1 cellular context compared by ENCODE assay signal in the genomic region with DNA sequence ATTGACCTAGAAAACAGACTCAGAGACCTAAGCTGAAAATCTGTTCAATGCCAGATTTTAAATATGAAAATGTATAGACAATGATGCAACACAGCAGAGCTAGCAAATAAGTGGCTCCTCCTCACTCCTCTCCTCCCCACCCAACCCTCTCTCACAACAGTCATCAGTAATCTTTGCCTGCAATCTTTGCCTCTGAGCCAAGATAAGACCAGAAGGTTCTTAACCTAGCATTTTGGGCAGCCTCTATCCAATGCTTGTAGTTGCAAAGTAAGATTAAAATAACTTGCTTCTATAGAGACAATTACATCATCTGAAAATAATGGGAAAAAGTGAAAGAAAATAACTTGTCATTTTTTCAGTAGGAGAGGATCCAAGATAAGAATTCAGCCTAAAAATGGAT.
TF ChIP-seq lines count a peak whose summit lies in the region.

No MANE protein-coding gene starts in this region.

TF ChIP-seq in K562, 482 proteins besides CTCF, POLR2A, EP300 and RAD21 (continued from another document):
- TF ChIP-seq HES1 (IDR thresholded peaks at IDR 0.05; ENCODE audit: low read depth) (no peak), JUND (IDR thresholded peaks at IDR 0.05; ENCODE audit: borderline replicate concordance, low read depth, low read length) (peak; percentile 58; the same call in 1 of the 2 replicates), JUND (tag; IDR thresholded peaks at IDR 0.05; ENCODE audit: borderline replicate concordance, low read depth, low read length) (no peak; the same call in 2 of the 3 replicates), NR3C1 (CRISPR knock-in tag; IDR thresholded peaks at IDR 0.05) (no peak), SOX6 (IDR thresholded peaks at IDR 0.05) (0 out of 2 replicates have a peak, but pooled peaks have one; percentile 20), MAZ (CRISPR knock-in tag; conservative IDR thresholded peaks at IDR 0.05 in 1 of 2, IDR thresholded peaks at IDR 0.05 in 1 of 2) (peak; percentile 36 to 76; a peak in 2 of 4 replicates), ARID1B (IDR thresholded peaks at IDR 0.05) (peak; percentile 74), FOSL1 (tag; conservative IDR thresholded peaks at IDR 0.05) (peak; percentile 66), CTBP1 (IDR thresholded peaks at IDR 0.05; ENCODE audit: borderline replicate concordance) (peak; percentile 74), ATF7 (IDR thresholded peaks at IDR 0.05) (peak; percentile 78), SMARCA4 (IDR thresholded peaks at IDR 0.05) (peak; percentile 69; the same call in 1 of the 2 replicates), SMARCE1 (IDR thresholded peaks at IDR 0.05) (peak; percentile 46; the same call in 1 of the 2 replicates), ZEB2 (IDR thresholded peaks at IDR 0.05) (peak; percentile 55; the same call in 1 of the 2 replicates), CGGBP1 (CRISPR knock-in tag; IDR thresholded peaks at IDR 0.05) (no peak), CEBPG (CRISPR knock-in tag; IDR thresholded peaks at IDR 0.05) (0 out of 2 replicates have a peak, but pooled peaks have one; percentile 12), CEBPG (tag; conservative IDR thresholded peaks at IDR 0.05 in 1 of 2, IDR thresholded peaks at IDR 0.05 in 1 of 2) (peak; percentile 86 to 91), ZNF197 (CRISPR knock-in tag; IDR thresholded peaks at IDR 0.05; ENCODE audit: low read depth) (no peak), SMAD3 (CRISPR knock-in tag; conservative IDR thresholded peaks at IDR 0.05) (no peak), KDM2B (CRISPR knock-in tag; IDR thresholded peaks at IDR 0.05) (no peak), DPF2 (IDR thresholded peaks at IDR 0.05) (peak; percentile 69), RCOR1 (IDR thresholded peaks at IDR 0.05; ENCODE audit: borderline replicate concordance in 1 of 2, low read depth in 2 of 2, low read length in 2 of 2) (peak in 1 of 2 experiments; percentile 40; a peak in 1 of 4 replicates), BCLAF1 (IDR thresholded peaks at IDR 0.05; ENCODE audit: borderline replicate concordance in 1 of 2, control insufficient read depth in 1 of 2, low read depth in 2 of 2, low read length in 1 of 2) (no peak), CBX1 (IDR thresholded peaks at IDR 0.05; ENCODE audit: low read depth) (no peak)
- TF ChIP-seq, protein P1, sequence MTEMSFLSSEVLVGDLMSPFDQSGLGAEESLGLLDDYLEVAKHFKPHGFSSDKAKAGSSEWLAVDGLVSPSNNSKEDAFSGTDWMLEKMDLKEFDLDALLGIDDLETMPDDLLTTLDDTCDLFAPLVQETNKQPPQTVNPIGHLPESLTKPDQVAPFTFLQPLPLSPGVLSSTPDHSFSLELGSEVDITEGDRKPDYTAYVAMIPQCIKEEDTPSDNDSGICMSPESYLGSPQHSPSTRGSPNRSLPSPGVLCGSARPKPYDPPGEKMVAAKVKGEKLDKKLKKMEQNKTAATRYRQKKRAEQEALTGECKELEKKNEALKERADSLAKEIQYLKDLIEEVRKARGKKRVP (CRISPR knock-in tag; IDR thresholded peaks at IDR 0.05) = peak; percentile 67; the same call in 1 of the 2 replicates
- TF ChIP-seq, protein P2, sequence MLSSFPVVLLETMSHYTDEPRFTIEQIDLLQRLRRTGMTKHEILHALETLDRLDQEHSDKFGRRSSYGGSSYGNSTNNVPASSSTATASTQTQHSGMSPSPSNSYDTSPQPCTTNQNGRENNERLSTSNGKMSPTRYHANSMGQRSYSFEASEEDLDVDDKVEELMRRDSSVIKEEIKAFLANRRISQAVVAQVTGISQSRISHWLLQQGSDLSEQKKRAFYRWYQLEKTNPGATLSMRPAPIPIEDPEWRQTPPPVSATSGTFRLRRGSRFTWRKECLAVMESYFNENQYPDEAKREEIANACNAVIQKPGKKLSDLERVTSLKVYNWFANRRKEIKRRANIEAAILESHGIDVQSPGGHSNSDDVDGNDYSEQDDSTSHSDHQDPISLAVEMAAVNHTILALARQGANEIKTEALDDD (IDR thresholded peaks at IDR 0.05) = 0 out of 2 replicates have a peak, but pooled peaks have one; percentile 11
TF ChIP-seq in K562: peak in this region for 18.
